ENCODE assay signal across 28 cellular contexts in genomic region chr2:116545611-116546010, GRCh38.
"Had no signal": no experiment of that assay in that cellular context is flagged by ENCODE, and none has a peak within 500 bp of the region (broad histone marks: within the 10 kb centered on the region; RNA-seq: fewer than 3 reads in every experiment).

No MANE protein-coding gene starts in this region.

- H3K36me3 Mint-ChIP-seq: activated naive CD4-positive, alpha-beta T cell treated with anti-CD3 and anti-CD28 coated beads, Interleukin-2, amount 50 U/mL, for 72 hours had no signal

- DNase-seq: activated CD4-positive, alpha-beta T cell treated with anti-CD3 and anti-CD28 coated beads for 36 hours; activated CD4-positive, alpha-beta T cell treated with anti-CD3 and anti-CD28 coated beads, Interleukin-2, amount 10 ng/mL, durations not matched to agents 7 days and 5 days; activated CD4-positive, alpha-beta T cell treated with anti-CD3 and anti-CD28 coated beads, Interleukin-2, amount 50 U/mL, for 48 hours; activated CD8-positive, alpha-beta T cell treated with anti-CD3 and anti-CD28 coated beads, Interleukin-2, amount 10 ng/mL, durations not matched to agents 7 days and 5 days; activated gamma-delta T cell; activated naive CD4-positive, alpha-beta T cell treated with anti-CD3 and anti-CD28 coated beads for 36 hours; activated T-cell treated with anti-CD3 and anti-CD28 coated beads, Interleukin-2, amount 50 U/mL, for 24 hours; adrenal gland; body of pancreas; NCI-H1048; NCI-H1694; NCI-H1930; NCI-H2081 treated with DMSO at 0.1 percent for 48 hours; NCI-H2171 treated with DMSO at 0.1 percent for 48 hours; NCI-H2227 treated with DMSO at 0.1 percent for 48 hours; NCI-H446; NCI-H510A treated with DMSO at 0.1 percent for 48 hours; NCI-H526 treated with DMSO at 0.1 percent for 48 hours; NCI-H774; SHP77; SJCRH30; SK-N-SH had no signal

- H3K4me3 ChIP-seq: adrenal gland, body of pancreas, breast epithelium, K562, SJCRH30 had no signal

- H3K4me1 ChIP-seq: adrenal gland, body of pancreas, breast epithelium, SJCRH30 had no signal

- H3K4me2 ChIP-seq: SK-N-SH had no signal

- H3K9ac ChIP-seq: SK-N-SH had no signal

- H3K4me1 Mint-ChIP-seq: activated CD4-positive, alpha-beta T cell treated with anti-CD3 and anti-CD28 coated beads for 36 hours; activated CD4-positive, alpha-beta T cell treated with anti-CD3 and anti-CD28 coated beads, Interleukin-2, amount 10 ng/mL, durations not matched to agents 7 days and 5 days had no signal

- H3K27ac Mint-ChIP-seq: activated CD4-positive, alpha-beta T cell treated with anti-CD3 and anti-CD28 coated beads for 36 hours; activated CD4-positive, alpha-beta T cell treated with anti-CD3 and anti-CD28 coated beads, Interleukin-2, amount 10 ng/mL, durations not matched to agents 7 days and 5 days; activated CD8-positive, alpha-beta T cell treated with anti-CD3 and anti-CD28 coated beads, Interleukin-2, amount 10 ng/mL, durations not matched to agents 7 days and 5 days; activated naive CD4-positive, alpha-beta T cell treated with anti-CD3 and anti-CD28 coated beads for 36 hours; activated naive CD4-positive, alpha-beta T cell treated with anti-CD3 and anti-CD28 coated beads, Interleukin-2, amount 50 U/mL, for 72 hours; activated T-cell treated with anti-CD3 and anti-CD28 coated beads, Interleukin-2, amount 50 U/mL, for 24 hours; activated T-helper 2 cell treated with anti-CD3 and anti-CD28 coated beads, Interferon-gamma antibody, Interleukin-2, Interleukin-4, amounts not matched to agents 10 μg/mL and 5 μg/mL and 100 μg/mL, durations not matched to agents 14 hours and 24 hours and 36 hours; T-helper 1 cell treated with Interleukin-12 subunit alpha and Interleukin-12 subunit beta and Interleukin-4 antibody, amounts not matched to agents 30 μg/mL and 1 μg/mL, for 36 hours; T-helper 2 cell treated with Interferon-gamma antibody and Interleukin-4, amounts not matched to agents 5 μg/mL and 100 μg/mL, for 36 hours had no signal

- H3K27ac ChIP-seq: adrenal gland, body of pancreas, breast epithelium, SJCRH30 had no signal

- H3K27me3 ChIP-seq: adrenal gland, body of pancreas, breast epithelium, SJCRH30 had no signal

- H3K36me3 ChIP-seq: adrenal gland, breast epithelium, SJCRH30 had no signal

- H3K9me3 ChIP-seq: body of pancreas, SJCRH30 had no signal

- H3K27me3 Mint-ChIP-seq: activated CD4-positive, alpha-beta T cell treated with anti-CD3 and anti-CD28 coated beads for 36 hours; activated CD4-positive, alpha-beta T cell treated with anti-CD3 and anti-CD28 coated beads, Interleukin-2, amount 10 ng/mL, durations not matched to agents 7 days and 5 days; activated T-cell treated with anti-CD3 and anti-CD28 coated beads, Interleukin-2, amount 50 U/mL, for 24 hours had no signal

- H3K4me3 Mint-ChIP-seq: activated CD4-positive, alpha-beta T cell treated with anti-CD3 and anti-CD28 coated beads for 36 hours; activated CD4-positive, alpha-beta T cell treated with anti-CD3 and anti-CD28 coated beads, Interleukin-2, amount 10 ng/mL, durations not matched to agents 7 days and 5 days; activated CD8-positive, alpha-beta T cell treated with anti-CD3 and anti-CD28 coated beads, Interleukin-2, amount 10 ng/mL, durations not matched to agents 7 days and 5 days; activated naive CD4-positive, alpha-beta T cell treated with anti-CD3 and anti-CD28 coated beads for 36 hours; activated T-cell treated with anti-CD3 and anti-CD28 coated beads, Interleukin-2, amount 50 U/mL, for 24 hours; T-helper 1 cell treated with Interleukin-12 subunit alpha and Interleukin-12 subunit beta and Interleukin-4 antibody, amounts not matched to agents 30 μg/mL and 1 μg/mL, for 36 hours; T-helper 2 cell treated with Interferon-gamma antibody and Interleukin-4, amounts not matched to agents 5 μg/mL and 100 μg/mL, for 36 hours had no signal
